15 cellular contexts compared by ENCODE assay signal in the genomic region with DNA sequence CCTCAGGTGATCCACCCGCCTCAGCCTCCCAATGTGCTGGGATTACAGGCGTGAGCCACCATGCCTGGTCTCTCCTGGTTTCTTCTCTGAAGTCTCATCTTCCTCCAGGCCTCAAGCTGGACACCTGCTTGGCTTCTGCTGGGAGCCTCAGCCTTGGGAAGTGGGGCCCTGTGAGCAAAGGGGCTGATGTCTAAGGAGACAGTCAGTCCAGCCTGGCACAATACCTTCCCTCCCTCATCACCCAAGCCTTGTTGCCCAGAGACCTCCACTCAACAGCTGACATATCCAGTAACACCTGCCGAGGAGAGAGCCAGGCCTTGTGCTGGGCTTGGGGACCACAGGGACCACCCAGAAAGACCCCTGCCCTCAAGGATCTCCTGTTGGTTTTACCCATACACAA.
DNase-seq lines count a peak whose midpoint lies in the region; ATAC-seq and TF ChIP-seq lines count a peak whose summit lies in the region.
"Had no signal": no experiment of that assay in that cellular context is flagged by ENCODE, and none has a peak within 500 bp of the region (broad histone marks: within the 10 kb centered on the region; RNA-seq: fewer than 3 reads in every experiment).

No MANE protein-coding gene starts in this region.

- H3K9me3 Mint-ChIP-seq in H9, result no peaks in the 10 kb centered on the region; a peak in 2 of 5 replicates
- H3K9me3 Mint-ChIP-seq: CD8-positive, alpha-beta memory T cell; HFFc6 had no signal

- no peaks in the 10 kb centered on the region for H3K9me3 ChIP-seq in H9 (ENCODE audit: control insufficient read depth, low read depth, low read length)
- no peaks in the 10 kb centered on the region for H3K9me3 ChIP-seq in suprapubic skin
- H3K9me3 ChIP-seq: Caco-2 had no signal

- H3K4me1 ChIP-seq in H9 (ENCODE audit: insufficient read depth, low read length), result no peaks in the 10 kb centered on the region
- H3K4me1 ChIP-seq in suprapubic skin, result no peaks in the 10 kb centered on the region
- H3K4me1 ChIP-seq: A549, Caco-2 had no signal

- no peaks in the 10 kb centered on the region for H3K4me1 Mint-ChIP-seq in H9
- H3K4me1 Mint-ChIP-seq: CD8-positive, alpha-beta memory T cell had no signal

- H3K27me3 ChIP-seq in H9 (ENCODE audit: insufficient read depth, low read length), result no peaks in the 10 kb centered on the region
- peaks cover 14% of the 10 kb centered on the region for H3K27me3 ChIP-seq in suprapubic skin
- H3K27me3 ChIP-seq in H7 (ENCODE audit: control insufficient read depth, insufficient read depth, low read length), result no peaks in the 10 kb centered on the region

- H3K27ac Mint-ChIP-seq in H9, result no peak overlapping the region; a peak in 1 of 7 replicates
- H3K27ac Mint-ChIP-seq: CD8-positive, alpha-beta memory T cell; HFFc6 had no signal

- no peaks in the 10 kb centered on the region for H3K79me2 ChIP-seq in H9 (ENCODE audit: insufficient read depth, low read length)

- no peak overlapping the region for H4K91ac ChIP-seq in H9 (ENCODE audit: insufficient read length, low read depth, low read length)

- no peak overlapping the region for H2BK5ac ChIP-seq in H9 (ENCODE audit: insufficient read length, low read length)

- H3K23me2 ChIP-seq in H9 (ENCODE audit: insufficient read length, low read depth, low read length, poor library complexity, severe bottlenecking), result no peaks in the 10 kb centered on the region

- no peak overlapping the region for H3K18ac ChIP-seq in H9 (ENCODE audit: insufficient read length, low read depth, low read length)

- no peak for TF ChIP-seq EP300 in suprapubic skin (IDR thresholded peaks at IDR 0.05)

- H2BK12ac ChIP-seq in H9 (ENCODE audit: insufficient read length, low read depth, low read length), result no peak overlapping the region

- H3K4me3 Mint-ChIP-seq in H9, result no peak overlapping the region
- H3K4me3 Mint-ChIP-seq: CD8-positive, alpha-beta memory T cell; HFFc6 had no signal

- no peak overlapping the region for H3K4me3 ChIP-seq in coronary artery
- H3K4me3 ChIP-seq in suprapubic skin, result no peak overlapping the region
- H3K4me3 ChIP-seq in H7 (ENCODE audit: insufficient read depth, low read depth, low read length), result no peak overlapping the region
- H3K4me3 ChIP-seq: A549 had no signal

- no peaks in the 10 kb centered on the region for H3K36me3 Mint-ChIP-seq in H9 (ENCODE audit: insufficient read depth in 1 of 3, low read depth in 3 of 3)
- H3K36me3 Mint-ChIP-seq: CD8-positive, alpha-beta memory T cell had no signal

- no peak for TF ChIP-seq POLR2A in suprapubic skin (IDR thresholded peaks at IDR 0.05)

- H3K27me3 Mint-ChIP-seq in H9 (ENCODE audit: low read depth), result peaks cover 7% of the 10 kb centered on the region

- ATAC-seq in GM19328 (IDR thresholded peaks at IDR 0.05; ENCODE audit: unreplicated experiment), result no peak
- ATAC-seq: A549, HepG2 had no signal

- DNase-seq in H9, result no peak
- DNase-seq in coronary artery (ENCODE audit: low spot score), result peak; percentile 38
- peak; percentile 24 for DNase-seq in posterior vena cava (ENCODE audit: low spot score)
- peak; percentile 22 to 48 for DNase-seq in suprapubic skin (ENCODE audit: low spot score in 2 of 2)
- DNase-seq in H7, result no peak
- no peak for DNase-seq in DMS153 treated with DMSO at 0.1 percent for 48 hours (lab: John Stamatoyannopoulos, UW; ENCODE audit: unreplicated experiment)
- no peak for DNase-seq in GM19240 (ENCODE audit: insufficient read length, low spot score)
- DNase-seq: Caco-2; CD8-positive, alpha-beta memory T cell; GOT3; HCEC 1CT; HFFc6 had no signal

- WGBS in H9 (ENCODE audit: extremely low coverage, insufficient read length, low lambda C conversion rate), result no CpG with 5 or more reads among the region's 3 CpGs
- WGBS in suprapubic skin, result 85% methylated on average over 3 of the region's 3 CpGs

- H2AFZ ChIP-seq in H9 (ENCODE audit: low read length), result no peak overlapping the region

- no peak overlapping the region for H2BK120ac ChIP-seq in H9 (ENCODE audit: low read depth, low read length, poor library complexity, severe bottlenecking)

- H3K56ac ChIP-seq in H9 (ENCODE audit: insufficient read length, low read depth, low read length), result no peak overlapping the region

- H3K4me2 ChIP-seq in H9 (ENCODE audit: insufficient read depth, insufficient read length, low read length), result no peak overlapping the region
- H3K4me2 ChIP-seq: A549 had no signal

- no peak overlapping the region for H2AK5ac ChIP-seq in H9 (ENCODE audit: insufficient read length, low read length)

- H3K36me3 ChIP-seq in suprapubic skin, result no peaks in the 10 kb centered on the region
- H3K36me3 ChIP-seq in H7 (replicated peaks; ENCODE audit: control insufficient read depth, insufficient read depth, low read length), result no peaks in the 10 kb centered on the region

- H2BK15ac ChIP-seq in H9 (ENCODE audit: low read depth, low read length), result no peak overlapping the region

- H3K79me1 ChIP-seq in H9 (ENCODE audit: insufficient read depth, low read depth, low read length, poor library complexity, severe bottlenecking), result no peaks in the 10 kb centered on the region

- peak overlapping the region; percentile 55 for H4K5ac ChIP-seq in H9 (ENCODE audit: insufficient read length, low read depth, low read length)

- H4K8ac ChIP-seq in H9 (replicated peaks; ENCODE audit: insufficient read length, low read depth, low read length), result no peak overlapping the region

- H3K23ac ChIP-seq in H9 (ENCODE audit: insufficient read length, low read depth, low read length), result no peak overlapping the region

- no peaks in the 10 kb centered on the region for H4K20me1 ChIP-seq in H9 (ENCODE audit: control insufficient read depth, insufficient read depth, insufficient read length)

- no peak overlapping the region for H2BK20ac ChIP-seq in H9 (ENCODE audit: low read depth, low read length, poor library complexity, severe bottlenecking)

- no peak overlapping the region for H3K14ac ChIP-seq in H9 (ENCODE audit: insufficient read depth, low read length)

- no peak for TF ChIP-seq CTCF in H9 (conservative IDR thresholded peaks at IDR 0.05)
- TF ChIP-seq CTCF in coronary artery (IDR thresholded peaks at IDR 0.05), result no peak
- TF ChIP-seq CTCF in suprapubic skin (IDR thresholded peaks at IDR 0.05), result no peak

- no peak overlapping the region for H3K4ac ChIP-seq in H9 (ENCODE audit: low read depth, low read length)

- no peak overlapping the region for H3K9ac ChIP-seq in H9 (ENCODE audit: extremely low read depth, insufficient read length, low read length)

- intact Hi-C loops in posterior vena cava (cut with DNase I), result no loop called here

- H3K27ac ChIP-seq in H9 (ENCODE audit: insufficient read length, low read depth, low read length) (no peak overlapping the region), coronary artery (no peak overlapping the region), suprapubic skin (no peak overlapping the region)
- H3K27ac ChIP-seq: A549 had no signal

- no peak overlapping the region for H3T11ph ChIP-seq in H9 (ENCODE audit: low read length)

Comparison
In these comparisons a context has a peak if more than half of its experiments do, and no peak if none do; other contexts are left out.
1. DNase-seq: peak in coronary artery (single experiment), posterior vena cava (single experiment) and suprapubic skin (2 of 2); none in H9 (single experiment), H7 (single experiment), DMS153 treated with DMSO at 0.1 percent for 48 hours (single experiment) and GM19240 (single experiment).